In genomic region chr17:8300629-8301242, GRCh38 we compare ENCODE assay signal across 8 cellular contexts. TPM values are rescaled to one million over a fixed set of nuclear protein-coding genes. Genes with fewer than 3 reads are reported as not detected.
DNase-seq lines count a peak whose midpoint lies in the region; ATAC-seq and TF ChIP-seq lines count a peak whose summit lies in the region.

No MANE protein-coding gene starts in this region.

- WGBS in right lobe of liver (ENCODE audit: insufficient coverage, low coverage, low lambda C conversion rate, missing lambda C conversion rate), result 10% methylated on average over 5 of the region's 8 CpGs

- ATAC-seq in right lobe of liver (peak; percentile 96 to 99 (median 98)), HG03342 (IDR thresholded peaks at IDR 0.05; ENCODE audit: unreplicated experiment) (no peak)

- H3K4me3 Mint-ChIP-seq in CD4-positive, alpha-beta memory T cell, result peak overlapping the region in 2 of 8 donors; percentile 2

- TF ChIP-seq POLR2A in right lobe of liver (IDR thresholded peaks at IDR 0.05), result no peak

- H3K4me1 Mint-ChIP-seq in CD4-positive, alpha-beta memory T cell, result peaks cover 7 to 16% (median 11%) of the 10 kb centered on the region in 4 donors

- H3K27me3 Mint-ChIP-seq in CD4-positive, alpha-beta memory T cell, result peaks cover 0 to 1% of the 10 kb centered on the region in 2 donors

- in situ Hi-C loops in HAP-1 (cut with MboI; ENCODE audit: low sequenced_read_pairs), result no loop called here

- no peaks in the 10 kb centered on the region for H3K36me3 ChIP-seq in CD4-positive, alpha-beta memory T cell (ENCODE audit: insufficient read depth, low read length)
- H3K36me3 ChIP-seq in HAP-1 (replicated peaks) (no peaks in the 10 kb centered on the region), right lobe of liver (no peaks in the 10 kb centered on the region)

- H3K27ac Mint-ChIP-seq in CD4-positive, alpha-beta memory T cell, result peak overlapping the region in 6 of 7 donors; percentile 47 to 90 (median 83)

- H3K4me3 ChIP-seq in CD4-positive, alpha-beta memory T cell (ENCODE audit: low read length in 2 of 2), result no peak overlapping the region
- H3K4me3 ChIP-seq in HAP-1 (no peak overlapping the region), right lobe of liver (no peak overlapping the region)

- CTCF ChIA-PET in CD4-positive, alpha-beta memory T cell (lab: Charles Lee; ENCODE audit: partially characterized antibody), result interaction anchor here (0.6 to 8.9 kb wide), 41 partner anchors 9 to 240 kb away, joined by 3 to 116 read pairs (median 4); partner anchors contain the start of genes ALOXE3, BORCS6, CTC1 and HES7

- H3K27me3 ChIP-seq in CD4-positive, alpha-beta memory T cell (ENCODE audit: insufficient read depth, low read length), result no peaks in the 10 kb centered on the region
- H3K27me3 ChIP-seq in HAP-1 (ENCODE audit: low read depth) (no peaks in the 10 kb centered on the region), right lobe of liver (no peaks in the 10 kb centered on the region)

- no peak overlapping the region for H3K27ac ChIP-seq in CD4-positive, alpha-beta memory T cell (ENCODE audit: low read depth, low read length)
- no peak overlapping the region for H3K27ac ChIP-seq in right lobe of liver

- H3K9me3 ChIP-seq in CD4-positive, alpha-beta memory T cell (ENCODE audit: control insufficient read depth in 1 of 2, low read length in 2 of 2), result no peaks in the 10 kb centered on the region
- H3K9me3 ChIP-seq in HAP-1 (no peaks in the 10 kb centered on the region), right lobe of liver (peaks cover 0 to 2% (median 0%) of the 10 kb centered on the region in 4 donors)

- H3K36me3 Mint-ChIP-seq in CD4-positive, alpha-beta memory T cell, result no peaks in the 10 kb centered on the region

- no peaks in the 10 kb centered on the region for H3K9me3 Mint-ChIP-seq in CD4-positive, alpha-beta memory T cell

- POLR2A ChIA-PET in CD4-positive, alpha-beta memory T cell (lab: Charles Lee; ENCODE audit: partially characterized antibody), result interaction anchor here (0.5 to 5.0 kb wide), 11 partner anchors 12 to 182 kb away, joined by 3 to 34 read pairs (median 4); partner anchors contain the start of genes AURKB, CTC1, PFAS and RANGRF

- peak; percentile 62 to 76 (median 72) for DNase-seq in CD4-positive, alpha-beta memory T cell
- DNase-seq in HAP-1 (ENCODE audit: low spot score in 2 of 2) (peak; percentile 66 to 71), NCI-H345 treated with DMSO at 0.1 percent for 48 hours (lab: John Stamatoyannopoulos, UW; ENCODE audit: unreplicated experiment) (peak; percentile 5), dedifferentiated amniotic fluid mesenchymal stem cell (ENCODE audit: extremely low spot score) (peak; percentile 42), right lobe of liver (peak; percentile 56 to 71 (median 67))
- DNase-seq in activated CD4-positive, alpha-beta T cell treated with anti-CD3 and anti-CD28 coated beads for 48 hours, result peak; percentile 65
- peak; percentile 22 to 32 (median 27) for DNase-seq in stimulated activated CD4-positive, alpha-beta T cell treated with anti-CD3 and anti-CD28 coated beads, TNF-alpha, amount 100 ng/mL, for 48 hours (ENCODE audit: low read depth in 3 of 3)

- TF ChIP-seq CTCF in right lobe of liver (IDR thresholded peaks at IDR 0.05), result peak; percentile 80 to 87 (median 82)

- intact Hi-C loops in CD4-positive, alpha-beta memory T cell (cut with micrococcal nuclease), result loop anchor here (1.0 to 2.0 kb wide), 8 partner anchors 53 to 240 kb away; no protein-coding TSS in a partner anchor
- intact Hi-C loops in right lobe of liver (cut with DNase I), result loop anchor here in 1 of 2 donors (5.0 kb wide), 1 partner anchor 48 kb away; no protein-coding TSS in a partner anchor

- H3K4me1 ChIP-seq in CD4-positive, alpha-beta memory T cell (ENCODE audit: insufficient read depth, low read length), result peaks cover 7% of the 10 kb centered on the region
- H3K4me1 ChIP-seq in HAP-1 (peaks cover 8% of the 10 kb centered on the region), right lobe of liver (no peaks in the 10 kb centered on the region)

RNA-seq across cellular contexts. Expression of gene SLC25A35, which starts 5.5 kb away (rescaled TPM):
- total RNA-seq in CD4-positive, alpha-beta memory T cell, result 1 to 10 TPM; 7.3 to 8.4 TPM
- polyA plus RNA-seq in CD4-positive, alpha-beta memory T cell, result 1 to 10 TPM in 1 of 2 donors, under 1 TPM in 1; 0.86 to 1.1 TPM
- 1 to 10 TPM in 4 of 6 experiments, under 1 TPM in 2; 0.49 to 3.0 (median 1.6) TPM for total RNA-seq in right lobe of liver

RNA-seq across cellular contexts. Expression of gene ARHGEF15, which starts 9.3 kb away (rescaled TPM):
- total RNA-seq in CD4-positive, alpha-beta memory T cell, result not detected
- not detected for polyA plus RNA-seq in CD4-positive, alpha-beta memory T cell
- 10 to 100 TPM in 1 of 6 experiments, 1 to 10 TPM in 5; 1.6 to 12.2 (median 2.5) TPM for total RNA-seq in right lobe of liver

RNA-seq across cellular contexts. Expression of gene RANGRF, which starts 12.3 kb away (rescaled TPM):
- total RNA-seq in CD4-positive, alpha-beta memory T cell, result 10 to 100 TPM; 39.7 to 42.8 TPM
- 10 to 100 TPM; 77.5 to 96.2 TPM for polyA plus RNA-seq in CD4-positive, alpha-beta memory T cell
- 1 to 10 TPM; 4.7 to 9.5 (median 6.8) TPM for total RNA-seq in right lobe of liver

RNA-seq across cellular contexts. Expression of gene ODF4, which starts 38.9 kb away (rescaled TPM):
- not detected for total RNA-seq in CD4-positive, alpha-beta memory T cell
- not detected for polyA plus RNA-seq in CD4-positive, alpha-beta memory T cell
- not detected for total RNA-seq in right lobe of liver

RNA-seq across cellular contexts. Expression of gene PFAS, which starts 51.6 kb away (rescaled TPM):
- total RNA-seq in CD4-positive, alpha-beta memory T cell, result 10 to 100 TPM; 23.0 to 29.1 TPM
- polyA plus RNA-seq in CD4-positive, alpha-beta memory T cell, result 10 to 100 TPM in 1 of 2 donors, 1 to 10 TPM in 1; 8.9 to 14.8 TPM
- total RNA-seq in right lobe of liver, result 10 to 100 TPM in 5 of 6 experiments, 1 to 10 TPM in 1; 10.0 to 21.0 (median 15.6) TPM

Comparison
In these comparisons a context has a peak if more than half of its experiments do, and no peak if none do; other contexts are left out.
1. DNase-seq: peak in every context shown above with its lines; median percentile 72 in CD4-positive, alpha-beta memory T cell; 68 in HAP-1; 67 in right lobe of liver; 65 in activated CD4-positive, alpha-beta T cell treated with anti-CD3 and anti-CD28 coated beads for 48 hours; 42 in dedifferentiated amniotic fluid mesenchymal stem cell; 27 in stimulated activated CD4-positive, alpha-beta T cell treated with anti-CD3 and anti-CD28 coated beads, TNF-alpha, amount 100 ng/mL, for 48 hours; 5 in NCI-H345 treated with DMSO at 0.1 percent for 48 hours.